ENCODE assay signal across 1 cellular context in the genomic region with DNA sequence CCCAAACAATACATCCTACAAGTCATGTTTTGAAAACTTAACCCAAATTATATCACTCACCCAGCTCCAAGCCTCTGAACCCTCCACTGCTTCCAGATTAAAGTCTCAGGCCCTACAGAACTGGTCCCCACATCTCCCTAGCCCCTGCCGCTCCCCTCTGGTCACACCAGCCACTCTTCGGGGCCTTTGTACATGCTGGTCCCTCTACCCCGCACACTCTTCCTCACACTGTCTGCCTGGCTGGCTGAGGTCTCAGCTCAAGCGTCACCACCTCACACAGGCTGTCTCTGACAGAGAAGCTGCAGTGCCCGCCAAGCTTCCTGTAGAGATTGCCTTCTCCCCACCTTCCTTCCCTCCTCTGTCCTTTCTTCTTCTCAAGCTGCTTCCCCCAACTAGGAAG.
TF ChIP-seq lines count a peak whose summit lies in the region.

No MANE protein-coding gene starts in this region.

TF ChIP-seq in HCT116, 20 proteins besides CTCF, POLR2A, EP300 and RAD21 (continued from another document):
- TF ChIP-seq JUND (IDR thresholded peaks at IDR 0.05) (no peak), FOSL1 (IDR thresholded peaks at IDR 0.05; ENCODE audit: low read depth) (no peak), CEBPB (IDR thresholded peaks at IDR 0.05; ENCODE audit: low read depth) (no peak), EZH2phosphoT487 (IDR thresholded peaks at IDR 0.05; ENCODE audit: borderline replicate concordance) (no peak), SRF (IDR thresholded peaks at IDR 0.05; ENCODE audit: low read depth) (no peak), EGR1 (IDR thresholded peaks at IDR 0.05; ENCODE audit: low read depth) (no peak)
- TF ChIP-seq, protein P1, sequence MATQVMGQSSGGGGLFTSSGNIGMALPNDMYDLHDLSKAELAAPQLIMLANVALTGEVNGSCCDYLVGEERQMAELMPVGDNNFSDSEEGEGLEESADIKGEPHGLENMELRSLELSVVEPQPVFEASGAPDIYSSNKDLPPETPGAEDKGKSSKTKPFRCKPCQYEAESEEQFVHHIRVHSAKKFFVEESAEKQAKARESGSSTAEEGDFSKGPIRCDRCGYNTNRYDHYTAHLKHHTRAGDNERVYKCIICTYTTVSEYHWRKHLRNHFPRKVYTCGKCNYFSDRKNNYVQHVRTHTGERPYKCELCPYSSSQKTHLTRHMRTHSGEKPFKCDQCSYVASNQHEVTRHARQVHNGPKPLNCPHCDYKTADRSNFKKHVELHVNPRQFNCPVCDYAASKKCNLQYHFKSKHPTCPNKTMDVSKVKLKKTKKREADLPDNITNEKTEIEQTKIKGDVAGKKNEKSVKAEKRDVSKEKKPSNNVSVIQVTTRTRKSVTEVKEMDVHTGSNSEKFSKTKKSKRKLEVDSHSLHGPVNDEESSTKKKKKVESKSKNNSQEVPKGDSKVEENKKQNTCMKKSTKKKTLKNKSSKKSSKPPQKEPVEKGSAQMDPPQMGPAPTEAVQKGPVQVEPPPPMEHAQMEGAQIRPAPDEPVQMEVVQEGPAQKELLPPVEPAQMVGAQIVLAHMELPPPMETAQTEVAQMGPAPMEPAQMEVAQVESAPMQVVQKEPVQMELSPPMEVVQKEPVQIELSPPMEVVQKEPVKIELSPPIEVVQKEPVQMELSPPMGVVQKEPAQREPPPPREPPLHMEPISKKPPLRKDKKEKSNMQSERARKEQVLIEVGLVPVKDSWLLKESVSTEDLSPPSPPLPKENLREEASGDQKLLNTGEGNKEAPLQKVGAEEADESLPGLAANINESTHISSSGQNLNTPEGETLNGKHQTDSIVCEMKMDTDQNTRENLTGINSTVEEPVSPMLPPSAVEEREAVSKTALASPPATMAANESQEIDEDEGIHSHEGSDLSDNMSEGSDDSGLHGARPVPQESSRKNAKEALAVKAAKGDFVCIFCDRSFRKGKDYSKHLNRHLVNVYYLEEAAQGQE (IDR thresholded peaks at IDR 0.05; ENCODE audit: low read depth), result no peak
- TF ChIP-seq, protein P2, sequence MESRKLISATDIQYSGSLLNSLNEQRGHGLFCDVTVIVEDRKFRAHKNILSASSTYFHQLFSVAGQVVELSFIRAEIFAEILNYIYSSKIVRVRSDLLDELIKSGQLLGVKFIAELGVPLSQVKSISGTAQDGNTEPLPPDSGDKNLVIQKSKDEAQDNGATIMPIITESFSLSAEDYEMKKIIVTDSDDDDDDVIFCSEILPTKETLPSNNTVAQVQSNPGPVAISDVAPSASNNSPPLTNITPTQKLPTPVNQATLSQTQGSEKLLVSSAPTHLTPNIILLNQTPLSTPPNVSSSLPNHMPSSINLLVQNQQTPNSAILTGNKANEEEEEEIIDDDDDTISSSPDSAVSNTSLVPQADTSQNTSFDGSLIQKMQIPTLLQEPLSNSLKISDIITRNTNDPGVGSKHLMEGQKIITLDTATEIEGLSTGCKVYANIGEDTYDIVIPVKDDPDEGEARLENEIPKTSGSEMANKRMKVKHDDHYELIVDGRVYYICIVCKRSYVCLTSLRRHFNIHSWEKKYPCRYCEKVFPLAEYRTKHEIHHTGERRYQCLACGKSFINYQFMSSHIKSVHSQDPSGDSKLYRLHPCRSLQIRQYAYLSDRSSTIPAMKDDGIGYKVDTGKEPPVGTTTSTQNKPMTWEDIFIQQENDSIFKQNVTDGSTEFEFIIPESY (IDR thresholded peaks at IDR 0.05; ENCODE audit: extremely low read depth, insufficient replicate concordance, low read length), result no peak
- TF ChIP-seq, protein P3, sequence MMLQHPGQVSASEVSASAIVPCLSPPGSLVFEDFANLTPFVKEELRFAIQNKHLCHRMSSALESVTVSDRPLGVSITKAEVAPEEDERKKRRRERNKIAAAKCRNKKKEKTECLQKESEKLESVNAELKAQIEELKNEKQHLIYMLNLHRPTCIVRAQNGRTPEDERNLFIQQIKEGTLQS (IDR thresholded peaks at IDR 0.05), result no peak
